18 cellular contexts compared by ENCODE assay signal in the genomic region with DNA sequence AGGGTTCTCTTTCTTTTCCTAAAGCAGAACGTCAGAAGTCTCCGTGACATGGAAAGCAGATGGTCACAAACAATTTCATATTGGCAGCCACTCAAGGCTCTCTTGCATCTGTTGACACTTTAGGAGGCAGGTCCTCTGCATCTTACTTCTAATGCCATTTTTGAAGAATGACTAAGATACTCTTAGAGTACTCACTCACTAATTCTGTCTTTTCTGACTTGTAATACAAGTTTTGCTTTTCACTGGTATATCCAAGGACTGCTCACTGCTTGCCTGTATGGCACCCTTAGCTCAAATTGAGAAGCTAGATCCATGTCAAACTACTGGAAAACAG.
DNase-seq lines count a peak whose midpoint lies in the region; ATAC-seq and TF ChIP-seq lines count a peak whose summit lies in the region.
"Had no signal": no experiment of that assay in that cellular context is flagged by ENCODE, and none has a peak within 500 bp of the region (broad histone marks: within the 10 kb centered on the region; RNA-seq: fewer than 3 reads in every experiment).

No MANE protein-coding gene starts in this region.

- no peak overlapping the region for H2AFZ ChIP-seq in ACC112 (ENCODE audit: low read length, unreplicated experiment)

- intact Hi-C loops in left ventricle myocardium superior (cut with micrococcal nuclease) (loop anchor here (10.0 kb wide), 1 partner anchor 57 kb away; no protein-coding TSS in a partner anchor), sciatic nerve (cut with DNase I) (no loop called here)

- peaks cover 53% of the 10 kb centered on the region for H3K4me1 ChIP-seq in ACC112 (ENCODE audit: control insufficient read depth, insufficient read depth, low read length, unreplicated experiment)
- H3K4me1 ChIP-seq: Peyer's patch had no signal

- H3K36me3 Mint-ChIP-seq in HFFc6 (ENCODE audit: low read depth), result peaks cover 91% of the 10 kb centered on the region
- H3K36me3 Mint-ChIP-seq: activated CD4-positive, alpha-beta memory T cell treated with anti-CD3 and anti-CD28 coated beads for 36 hours; activated naive CD8-positive, alpha-beta T cell treated with anti-CD3 and anti-CD28 coated beads for 36 hours had no signal

- DNase-seq in HFFc6 (peak; percentile 55), cardiac fibroblast (ENCODE audit: low read depth in 2 of 2) (peak; percentile 35 to 55), left ventricle myocardium superior (no peak), sciatic nerve (ENCODE audit: low spot score) (no peak), AML-193 (lab: John Stamatoyannopoulos, UW) (no peak), HK-2 (ENCODE audit: unreplicated experiment) (no peak)
- DNase-seq: activated CD4-positive, alpha-beta memory T cell treated with anti-CD3 and anti-CD28 coated beads for 36 hours; activated naive CD8-positive, alpha-beta T cell treated with anti-CD3 and anti-CD28 coated beads for 36 hours; activated T-cell treated with anti-CD3 and anti-CD28 coated beads, Interleukin-2, amount 50 U/mL, for 48 hours; central memory CD4-positive, alpha-beta T cell; GDM1; mesendoderm; NCI-H2081; NCI-H774; Peyer's patch; SW 1271 had no signal

- peak; percentile 33 for ATAC-seq in left ventricle myocardium superior
- ATAC-seq in sciatic nerve, result no peak
- ATAC-seq in GM19328 (IDR thresholded peaks at IDR 0.05; ENCODE audit: unreplicated experiment), result no peak

- H3K4me3 ChIP-seq in ACC112 (ENCODE audit: low read depth, low read length), result no peak overlapping the region
- no peak overlapping the region for H3K4me3 ChIP-seq in cardiac fibroblast (replicated peaks in 1 of 2; ENCODE audit: low read depth in 2 of 2, low read length in 2 of 2)
- H3K4me3 ChIP-seq: Peyer's patch had no signal

- peak overlapping the region; percentile 66 for H3K27ac Mint-ChIP-seq in HFFc6
- H3K27ac Mint-ChIP-seq: activated CD4-positive, alpha-beta memory T cell treated with anti-CD3 and anti-CD28 coated beads for 36 hours; activated naive CD8-positive, alpha-beta T cell treated with anti-CD3 and anti-CD28 coated beads for 36 hours had no signal

- no peaks in the 10 kb centered on the region for H3K27me3 ChIP-seq in ACC112 (ENCODE audit: insufficient read depth, low read length)
- H3K27me3 ChIP-seq: Peyer's patch had no signal

- TF ChIP-seq CTCF in HFFc6 (IDR thresholded peaks at IDR 0.05) (no peak), cardiac fibroblast (IDR thresholded peaks at IDR 0.05; ENCODE audit: low read depth, low read length) (no peak)

- no peaks in the 10 kb centered on the region for H3K27me3 Mint-ChIP-seq in HFFc6 (ENCODE audit: insufficient read depth)

- H3K9me3 Mint-ChIP-seq in HFFc6, result no peaks in the 10 kb centered on the region
- H3K9me3 Mint-ChIP-seq: activated CD4-positive, alpha-beta memory T cell treated with anti-CD3 and anti-CD28 coated beads for 36 hours; activated naive CD8-positive, alpha-beta T cell treated with anti-CD3 and anti-CD28 coated beads for 36 hours had no signal

- no peak overlapping the region for H3K4me3 Mint-ChIP-seq in HFFc6
- H3K4me3 Mint-ChIP-seq: activated CD4-positive, alpha-beta memory T cell treated with anti-CD3 and anti-CD28 coated beads for 36 hours; activated naive CD8-positive, alpha-beta T cell treated with anti-CD3 and anti-CD28 coated beads for 36 hours had no signal

- H3K79me2 ChIP-seq in ACC112 (ENCODE audit: control insufficient read depth, insufficient read depth, low read length, unreplicated experiment), result no peaks in the 10 kb centered on the region

- H3K27ac ChIP-seq in ACC112 (ENCODE audit: low read depth, low read length), result peak overlapping the region; percentile 4; the same call in 1 of the 2 replicates
- H3K27ac ChIP-seq: Peyer's patch had no signal

- peaks cover 75% of the 10 kb centered on the region for H3K4me1 Mint-ChIP-seq in HFFc6 (ENCODE audit: low read depth)
- H3K4me1 Mint-ChIP-seq: activated naive CD8-positive, alpha-beta T cell treated with anti-CD3 and anti-CD28 coated beads for 36 hours had no signal

- peaks cover 54% of the 10 kb centered on the region for H3K36me3 ChIP-seq in ACC112 (ENCODE audit: insufficient read depth, low read length)
- H3K36me3 ChIP-seq: Peyer's patch had no signal

Comparison
In these comparisons a context has a peak if more than half of its experiments do, and no peak if none do; other contexts are left out.
1. DNase-seq: peak in HFFc6 (single experiment) and cardiac fibroblast (2 of 2); none in left ventricle myocardium superior (single experiment), sciatic nerve (single experiment), AML-193 (0 of 2) and HK-2 (single experiment).